11 cellular contexts compared by ENCODE assay signal in the genomic region with DNA sequence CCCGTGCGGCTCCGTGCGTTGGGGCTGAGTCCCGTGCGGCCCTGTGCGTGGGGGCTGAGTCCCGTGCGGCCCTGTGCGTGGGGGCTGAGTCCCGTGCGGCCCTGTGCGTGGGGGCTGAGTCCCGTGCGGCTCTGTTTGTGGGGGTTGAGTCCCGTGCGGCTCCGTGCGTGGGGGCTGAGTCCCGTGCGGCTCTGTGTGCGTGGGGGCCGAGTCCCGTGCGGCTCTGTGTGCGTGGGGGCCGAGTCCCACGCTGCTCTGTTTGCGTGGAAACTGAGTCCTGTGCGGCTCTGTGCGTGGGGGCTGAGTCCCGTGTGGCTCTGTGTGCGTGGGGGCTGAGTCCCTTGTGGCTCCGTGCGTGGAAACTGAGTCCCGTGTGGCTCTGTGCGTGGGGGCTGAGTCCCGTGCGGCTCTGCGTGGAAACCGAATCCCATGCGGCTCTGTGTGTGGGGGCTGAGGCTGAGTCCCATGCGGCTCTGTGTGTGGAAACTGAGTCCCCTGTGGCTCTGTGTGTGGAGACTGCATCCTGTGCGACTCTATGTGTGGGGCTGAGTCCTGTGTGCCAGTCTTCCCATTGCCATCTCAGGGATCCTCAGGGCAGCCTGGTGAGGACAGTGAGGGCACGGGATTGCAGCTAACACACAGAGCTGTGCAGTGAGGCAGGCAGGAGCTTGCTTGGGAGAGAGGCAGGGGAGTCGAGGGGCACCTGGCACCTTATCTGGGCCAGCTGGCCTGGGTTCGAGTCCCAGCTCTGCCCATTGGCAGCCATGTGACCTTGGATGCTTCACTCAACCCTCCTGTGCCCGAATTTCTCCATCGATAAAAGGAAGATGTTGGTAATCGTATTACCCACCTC.
"Had no signal": no experiment of that assay in that cellular context is flagged by ENCODE, and none has a peak within 500 bp of the region (broad histone marks: within the 10 kb centered on the region; RNA-seq: fewer than 3 reads in every experiment).

No MANE protein-coding gene starts in this region.

- H3K27ac Mint-ChIP-seq: activated B cell treated with CpG ODN at 0.5 μM for 24 hours; activated naive CD4-positive, alpha-beta T cell treated with anti-CD3 and anti-CD28 coated beads, Interleukin-2, amount 50 U/mL, for 24 hours; T-helper 17 cell had no signal

- H3K9me3 ChIP-seq: heart left ventricle, left ventricle myocardium inferior, ovary, thyroid gland had no signal

- H3K9me3 Mint-ChIP-seq: activated B cell treated with CpG ODN at 0.5 μM for 24 hours; activated naive CD4-positive, alpha-beta T cell treated with anti-CD3 and anti-CD28 coated beads, Interleukin-2, amount 50 U/mL, for 24 hours had no signal

- ATAC-seq: T-helper 17 cell had no signal

- H3K4me3 ChIP-seq: heart left ventricle, left ventricle myocardium inferior, ovary, thyroid gland had no signal

- H3K36me3 Mint-ChIP-seq: activated naive CD4-positive, alpha-beta T cell treated with anti-CD3 and anti-CD28 coated beads, Interleukin-2, amount 50 U/mL, for 24 hours had no signal

- H3K27ac ChIP-seq: ovary had no signal

- H3K36me3 ChIP-seq: heart left ventricle, left ventricle myocardium inferior, ovary, thyroid gland had no signal

- DNase-seq: activated B cell treated with CpG ODN at 0.5 μM for 24 hours; activated effector memory CD4-positive, alpha-beta T cell treated with Interleukin-2 at 50 U/mL for 16 hours; foreskin melanocyte; left ventricle myocardium inferior; mesendoderm; ovary; T-helper 17 cell; thyroid gland had no signal

- FAIRE-seq: keratinocyte had no signal

- H3K27me3 ChIP-seq: heart left ventricle, ovary, thyroid gland had no signal

- H3K4me3 Mint-ChIP-seq: activated B cell treated with CpG ODN at 0.5 μM for 24 hours; activated naive CD4-positive, alpha-beta T cell treated with anti-CD3 and anti-CD28 coated beads, Interleukin-2, amount 50 U/mL, for 24 hours; T-helper 17 cell had no signal

- H3K27me3 Mint-ChIP-seq: activated naive CD4-positive, alpha-beta T cell treated with anti-CD3 and anti-CD28 coated beads, Interleukin-2, amount 50 U/mL, for 24 hours; T-helper 17 cell had no signal
